Comparison of ENCODE assay signal across 8 cellular contexts in genomic region chr6:118971682-118972081, GRCh38.
"Had no signal": no experiment of that assay in that cellular context is flagged by ENCODE, and none has a peak within 500 bp of the region (broad histone marks: within the 10 kb centered on the region; RNA-seq: fewer than 3 reads in every experiment).

No MANE protein-coding gene starts in this region.

- H3K9me3 ChIP-seq: HAP-1 had no signal

- ATAC-seq: HCT116, HepG2, K562 had no signal

- H3K4me3 Mint-ChIP-seq: HFFc6 had no signal

- H3K27ac Mint-ChIP-seq: HFFc6 had no signal

- DNase-seq: GOT3, H7, HFFc6 had no signal

- H3K27ac ChIP-seq: HL-60 had no signal

- H3K4me3 ChIP-seq: HAP-1, K562 had no signal

- H3K9me3 Mint-ChIP-seq: HFFc6 had no signal

- H3K36me3 ChIP-seq: HAP-1 had no signal
